Comparison of ENCODE assay signal across 9 cellular contexts in genomic region chr5:154287136-154287535, GRCh38.
DNase-seq lines count a peak whose midpoint lies in the region; ATAC-seq and TF ChIP-seq lines count a peak whose summit lies in the region.
"Had no signal": no experiment of that assay in that cellular context is flagged by ENCODE, and none has a peak within 500 bp of the region (broad histone marks: within the 10 kb centered on the region; RNA-seq: fewer than 3 reads in every experiment).

No MANE protein-coding gene starts in this region.

- no peaks in the 10 kb centered on the region for H3K36me3 ChIP-seq in CD8-positive, alpha-beta memory T cell (ENCODE audit: insufficient read depth, low read length)

- H3K4me3 Mint-ChIP-seq in CD8-positive, alpha-beta memory T cell: no peak overlapping the region
- H3K4me3 Mint-ChIP-seq: immature natural killer cell had no signal

- H3K27me3 Mint-ChIP-seq in CD8-positive, alpha-beta memory T cell: no peaks in the 10 kb centered on the region

- H3K9me3 Mint-ChIP-seq in CD8-positive, alpha-beta memory T cell: no peaks in the 10 kb centered on the region
- H3K9me3 Mint-ChIP-seq: immature natural killer cell had no signal

- peaks cover 15 to 35% (median 33%) of the 10 kb centered on the region in 3 donors for H3K4me1 Mint-ChIP-seq in CD8-positive, alpha-beta memory T cell

- H3K36me3 Mint-ChIP-seq in CD8-positive, alpha-beta memory T cell: peaks cover 0 to 9% (median 2%) of the 10 kb centered on the region in 3 donors

- CTCF ChIA-PET in CD8-positive, alpha-beta memory T cell (lab: Charles Lee): no interaction called here

- H3K4me1 ChIP-seq in CD8-positive, alpha-beta memory T cell (ENCODE audit: insufficient read depth, low read length): no peaks in the 10 kb centered on the region

- H3K4me3 ChIP-seq in astrocyte of the cerebellum (ENCODE audit: low read depth, low read length) (no peak overlapping the region), retinal pigment epithelial cell (ENCODE audit: low read length) (peak overlapping the region; percentile 36)
- no peak overlapping the region for H3K4me3 ChIP-seq in CD8-positive, alpha-beta memory T cell (ENCODE audit: low read length)

- H3K27me3 ChIP-seq in CD8-positive, alpha-beta memory T cell (ENCODE audit: insufficient read depth, low read length, poor library complexity, severe bottlenecking): no peaks in the 10 kb centered on the region

- POLR2A ChIA-PET in CD8-positive, alpha-beta memory T cell (lab: Charles Lee): no interaction called here

- TF ChIP-seq CTCF in astrocyte of the cerebellum (IDR thresholded peaks at IDR 0.05; ENCODE audit: low read depth, low read length, missing control alignments) (no peak), retinal pigment epithelial cell (conservative IDR thresholded peaks at IDR 0.05; ENCODE audit: low read depth, low read length) (no peak)

- H3K27ac ChIP-seq in CD8-positive, alpha-beta memory T cell (ENCODE audit: low read depth, low read length): no peak overlapping the region

- H3K9me3 ChIP-seq in CD8-positive, alpha-beta memory T cell (ENCODE audit: low read length): no peaks in the 10 kb centered on the region

- in situ Hi-C loops in astrocyte of the cerebellum (cut with HindIII; ENCODE audit: low sequenced_read_pairs): no loop called here

- H3K27ac Mint-ChIP-seq in CD8-positive, alpha-beta memory T cell: peak overlapping the region in 1 of 8 donors; percentile 9

- DNase-seq in H4 (ENCODE audit: low spot score) (peak; percentile 67), astrocyte of the cerebellum (ENCODE audit: low read depth) (peak; percentile 66), hepatic stellate cell (ENCODE audit: low spot score) (peak; percentile 66), retinal pigment epithelial cell (ENCODE audit: low read depth) (peak; percentile 86), NCI-H82 treated with DMSO at 0.1 percent for 48 hours (lab: John Stamatoyannopoulos, UW; ENCODE audit: unreplicated experiment) (no peak)
- DNase-seq in CD8-positive, alpha-beta memory T cell: no peak
- DNase-seq: immature natural killer cell had no signal

- no peak for ATAC-seq in GM19463 (IDR thresholded peaks at IDR 0.05; ENCODE audit: unreplicated experiment)
- no peak for ATAC-seq in HG02981 (IDR thresholded peaks at IDR 0.05; ENCODE audit: unreplicated experiment)

Comparison
In these comparisons a context has a peak if more than half of its experiments do, and no peak if none do; other contexts are left out.
1. DNase-seq: peak in H4 (single experiment), astrocyte of the cerebellum (single experiment), hepatic stellate cell (single experiment) and retinal pigment epithelial cell (single experiment); none in CD8-positive, alpha-beta memory T cell (0 of 5) and NCI-H82 treated with DMSO at 0.1 percent for 48 hours (single experiment).